In genomic region chr10:33253411-33253810, GRCh38 we compare ENCODE assay signal across 20 cellular contexts.
DNase-seq lines count a peak whose midpoint lies in the region; ATAC-seq, FAIRE-seq and TF ChIP-seq lines count a peak whose summit lies in the region.
"Had no signal": no experiment of that assay in that cellular context is flagged by ENCODE, and none has a peak within 500 bp of the region (broad histone marks: within the 10 kb centered on the region; RNA-seq: fewer than 3 reads in every experiment).

No MANE protein-coding gene starts in this region.

- H3K4me3 Mint-ChIP-seq in activated CD4-positive, alpha-beta T cell treated with anti-CD3 and anti-CD28 coated beads, Interleukin-2, amount 10 ng/mL, durations not matched to agents 24 days and 14 days: no peak overlapping the region
- no peak overlapping the region for H3K4me3 Mint-ChIP-seq in activated CD4-positive, alpha-beta T cell treated with anti-CD3 and anti-CD28 coated beads, Interleukin-2, amount 10 ng/mL, durations not matched to agents 7 days and 5 days

- H3K9me3 Mint-ChIP-seq in activated CD4-positive, alpha-beta T cell treated with anti-CD3 and anti-CD28 coated beads, Interleukin-2, amount 10 ng/mL, durations not matched to agents 24 days and 14 days: peaks cover 9% of the 10 kb centered on the region
- peaks cover 9% of the 10 kb centered on the region for H3K9me3 Mint-ChIP-seq in activated CD4-positive, alpha-beta T cell treated with anti-CD3 and anti-CD28 coated beads, Interleukin-2, amount 10 ng/mL, durations not matched to agents 7 days and 5 days

- TF ChIP-seq CTCF in RWPE1 (conservative IDR thresholded peaks at IDR 0.05; ENCODE audit: low read depth) (no peak), gastrocnemius medialis (IDR thresholded peaks at IDR 0.05 in 4 of 5, conservative IDR thresholded peaks at IDR 0.05 in 1 of 5) (no peak)

- H3K27me3 ChIP-seq in gastrocnemius medialis: no peaks in the 10 kb centered on the region

- no peak overlapping the region for H3K4me3 ChIP-seq in gastrocnemius medialis

- no peak for DNase-seq in activated CD4-positive, alpha-beta T cell treated with anti-CD3 and anti-CD28 coated beads, Interleukin-2, amount 10 ng/mL, durations not matched to agents 24 days and 14 days
- no peak for DNase-seq in activated CD4-positive, alpha-beta T cell treated with anti-CD3 and anti-CD28 coated beads, Interleukin-2, amount 10 ng/mL, durations not matched to agents 7 days and 5 days
- no peak for DNase-seq in RWPE1 (ENCODE audit: low spot score)
- DNase-seq in epithelial cell of prostate (ENCODE audit: low read depth, low spot score): no peak
- no peak for DNase-seq in gastrocnemius medialis
- DNase-seq in stimulated activated naive CD4-positive, alpha-beta T cell treated with Interleukin-2 at 50 U/mL for 16 hours (lab: John Stamatoyannopoulos, UW): no peak
- DNase-seq in urothelium cell line (ENCODE audit: low spot score): no peak
- no peak for DNase-seq in NCI-H187 treated with DMSO at 0.1 percent for 48 hours (lab: John Stamatoyannopoulos, UW)
- DNase-seq: activated CD4-positive, alpha-beta T cell treated with anti-CD3 and anti-CD28 coated beads for 1 hour; activated CD8-positive, alpha-beta memory T cell treated with anti-CD3 and anti-CD28 coated beads, Interleukin-2, amount 50 U/mL, for 4 hours; foreskin melanocyte; left colon; NCI-H1436; NCI-H774; occipital lobe; stimulated activated CD4-positive, alpha-beta T cell treated with anti-CD3 and anti-CD28 coated beads, Interleukin-2, amount 100 ng/mL, for 24 hours had no signal

- no peak for ATAC-seq in gastrocnemius medialis
- ATAC-seq: sciatic nerve had no signal

- H3K36me3 Mint-ChIP-seq in activated CD4-positive, alpha-beta T cell treated with anti-CD3 and anti-CD28 coated beads, Interleukin-2, amount 10 ng/mL, durations not matched to agents 24 days and 14 days (ENCODE audit: low read depth): peaks cover 17% of the 10 kb centered on the region
- peaks cover 11% of the 10 kb centered on the region for H3K36me3 Mint-ChIP-seq in activated CD4-positive, alpha-beta T cell treated with anti-CD3 and anti-CD28 coated beads, Interleukin-2, amount 10 ng/mL, durations not matched to agents 7 days and 5 days (ENCODE audit: low read depth)

- no peak for FAIRE-seq in urothelium cell line (lab: Jason Lieb, UNC)
- FAIRE-seq: colon, endometrium, H1 had no signal

- H3K27ac Mint-ChIP-seq in activated CD4-positive, alpha-beta T cell treated with anti-CD3 and anti-CD28 coated beads, Interleukin-2, amount 10 ng/mL, durations not matched to agents 24 days and 14 days: peak overlapping the region; percentile 91
- H3K27ac Mint-ChIP-seq in activated CD4-positive, alpha-beta T cell treated with anti-CD3 and anti-CD28 coated beads, Interleukin-2, amount 10 ng/mL, durations not matched to agents 7 days and 5 days: no peak overlapping the region

- H3K27ac ChIP-seq in RWPE1 (peak overlapping the region; percentile 86), epithelial cell of prostate (peak overlapping the region; percentile 80), gastrocnemius medialis (peak overlapping the region; percentile 10 to 80 (median 66))

- intact Hi-C loops in activated CD4-positive, alpha-beta T cell treated with anti-CD3 and anti-CD28 coated beads, Interleukin-2, amount 10 ng/mL, durations not matched to agents 24 days and 14 days (cut with micrococcal nuclease): loop anchor here (2.0 kb wide), 3 partner anchors 111 to 295 kb away; partner anchors contain the start of gene ITGB1
- intact Hi-C loops in gastrocnemius medialis (cut with DNase I; ENCODE audit: low total_unique reads): no loop called here

- in situ Hi-C loops in gastrocnemius medialis (cut with MboI; ENCODE audit: low sequenced_read_pairs in 4 of 4): no loop called here

- H3K4me1 ChIP-seq in gastrocnemius medialis: peaks cover 0 to 9% of the 10 kb centered on the region in 2 donors

- TF ChIP-seq POLR2A in gastrocnemius medialis (IDR thresholded peaks at IDR 0.05): no peak

- no peaks in the 10 kb centered on the region for H3K9me3 ChIP-seq in gastrocnemius medialis

- CTCF ChIA-PET in activated CD4-positive, alpha-beta T cell treated with anti-CD3 and anti-CD28 coated beads, Interleukin-2, amount 10 ng/mL, durations not matched to agents 7 days and 5 days (lab: Charles Lee): interaction anchor here (1.5 kb wide), 1 partner anchor 100 kb away, joined by 5 read pairs; no protein-coding TSS in a partner anchor
- CTCF ChIA-PET in RWPE1 (lab: Yijun Ruan, JAX): no interaction called here

- POLR2A ChIA-PET in activated CD4-positive, alpha-beta T cell treated with anti-CD3 and anti-CD28 coated beads, Interleukin-2, amount 10 ng/mL, durations not matched to agents 7 days and 5 days (lab: Charles Lee): no interaction called here
- POLR2A ChIA-PET in RWPE1 (lab: Yijun Ruan, JAX; ENCODE audit: low non-redundant PET): no interaction called here

- peaks cover 0 to 13% of the 10 kb centered on the region in 2 donors for H3K36me3 ChIP-seq in gastrocnemius medialis

- H3K4me1 Mint-ChIP-seq in activated CD4-positive, alpha-beta T cell treated with anti-CD3 and anti-CD28 coated beads, Interleukin-2, amount 10 ng/mL, durations not matched to agents 24 days and 14 days: peaks cover 46% of the 10 kb centered on the region
- H3K4me1 Mint-ChIP-seq in activated CD4-positive, alpha-beta T cell treated with anti-CD3 and anti-CD28 coated beads, Interleukin-2, amount 10 ng/mL, durations not matched to agents 7 days and 5 days: peaks cover 36% of the 10 kb centered on the region

- peaks cover 19% of the 10 kb centered on the region for H3K27me3 Mint-ChIP-seq in activated CD4-positive, alpha-beta T cell treated with anti-CD3 and anti-CD28 coated beads, Interleukin-2, amount 10 ng/mL, durations not matched to agents 24 days and 14 days
- peaks cover 31% of the 10 kb centered on the region for H3K27me3 Mint-ChIP-seq in activated CD4-positive, alpha-beta T cell treated with anti-CD3 and anti-CD28 coated beads, Interleukin-2, amount 10 ng/mL, durations not matched to agents 7 days and 5 days
